9 cellular contexts compared by ENCODE assay signal in genomic region chr2:43276962-43277383, GRCh38. TPM values are rescaled to one million over a fixed set of nuclear protein-coding genes. Genes with fewer than 3 reads are reported as not detected.
DNase-seq lines count a peak whose midpoint lies in the region; ATAC-seq and TF ChIP-seq lines count a peak whose summit lies in the region.
"Had no signal": no experiment of that assay in that cellular context is flagged by ENCODE, and none has a peak within 500 bp of the region (broad histone marks: within the 10 kb centered on the region; RNA-seq: fewer than 3 reads in every experiment).

No MANE protein-coding gene starts in this region.

- no peak overlapping the region for H3K4me3 Mint-ChIP-seq in osteocyte (ENCODE audit: unreplicated experiment)

- H3K4me1 ChIP-seq in ectodermal cell (ENCODE audit: control insufficient read depth, insufficient read depth, low read length) = peaks cover 16% of the 10 kb centered on the region

- no peak for TF ChIP-seq POLR2A in GM18505 (IDR thresholded peaks at IDR 0.05; ENCODE audit: borderline replicate concordance, extremely low read depth, insufficient read depth, insufficient read length)

- ATAC-seq in GM18505 (IDR thresholded peaks at IDR 0.05; ENCODE audit: unreplicated experiment) = no peak
- no peak for ATAC-seq in GM19395 (IDR thresholded peaks at IDR 0.05; ENCODE audit: unreplicated experiment)

- H3K36me3 Mint-ChIP-seq in osteocyte (ENCODE audit: unreplicated experiment) = peaks cover 25% of the 10 kb centered on the region

- H3K36me3 ChIP-seq in ectodermal cell (ENCODE audit: control insufficient read depth, insufficient read depth, low read length) = no peaks in the 10 kb centered on the region

- H3K27me3 ChIP-seq in ectodermal cell (ENCODE audit: control insufficient read depth, insufficient read depth, low read length, poor library complexity, severe bottlenecking) = no peaks in the 10 kb centered on the region

- no peaks in the 10 kb centered on the region for H3K9me3 ChIP-seq in ectodermal cell (ENCODE audit: control insufficient read depth, low read length)

- TF ChIP-seq CTCF in osteocyte (IDR thresholded peaks at IDR 0.05) = no peak

- H3K27ac ChIP-seq in ectodermal cell (ENCODE audit: insufficient read depth, low read depth, low read length, poor library complexity, severe bottlenecking) = peak overlapping the region; percentile 16

- H3K27me3 Mint-ChIP-seq in osteocyte (ENCODE audit: unreplicated experiment) = no peaks in the 10 kb centered on the region

- H3K9me3 Mint-ChIP-seq in osteocyte (ENCODE audit: unreplicated experiment) = no peaks in the 10 kb centered on the region

- no peak overlapping the region for H3K4me3 ChIP-seq in ectodermal cell (ENCODE audit: insufficient read depth, low read depth, low read length)

- 86 to 89% methylated on average over 3 of the region's 3 CpGs for WGBS in ectodermal cell, 2 experiments

- H3K4me1 Mint-ChIP-seq in osteocyte (ENCODE audit: unreplicated experiment) = peaks cover 33% of the 10 kb centered on the region

- H3K27ac Mint-ChIP-seq in osteocyte (ENCODE audit: unreplicated experiment) = peak overlapping the region; percentile 72

- DNase-seq in COLO668 (lab: John Stamatoyannopoulos, UW; ENCODE audit: unreplicated experiment) (peak; percentile 65), NCI-H2196 (lab: John Stamatoyannopoulos, UW; ENCODE audit: unreplicated experiment) (peak; percentile 23), osteocyte (ENCODE audit: extremely low spot score, unreplicated experiment) (no peak), HUDEP-2 (lab: John Stamatoyannopoulos, UW; ENCODE audit: unreplicated experiment in 76 of 76) (no peak), NCI-H2171 (lab: John Stamatoyannopoulos, UW) (no peak)
- DNase-seq: NCI-H2107 had no signal

RNA-seq across cellular contexts. Expression of gene ZFP36L2, which starts 50.6 kb away (rescaled TPM):
- 24.7 TPM for polyA plus RNA-seq in ectodermal cell (2013, experiment 1 of 4)
- polyA plus RNA-seq in ectodermal cell (2013, experiment 2 of 4) = 28.7 TPM
- polyA plus RNA-seq in ectodermal cell (2013, experiment 3 of 4) = 28.9 TPM
- polyA plus RNA-seq in ectodermal cell (2013, experiment 4 of 4) = 28.0 TPM
- 87.9 and 88.0 TPM in 2 replicates for total RNA-seq in osteocyte

Comparison
In these comparisons a context has a peak if more than half of its experiments do, and no peak if none do; other contexts are left out.
1. DNase-seq: peak in COLO668 (single experiment) and NCI-H2196 (single experiment); none in osteocyte (single experiment), HUDEP-2 (0 of 76) and NCI-H2171 (single experiment).